Comparison of ENCODE assay signal across 10 cellular contexts in the genomic region with DNA sequence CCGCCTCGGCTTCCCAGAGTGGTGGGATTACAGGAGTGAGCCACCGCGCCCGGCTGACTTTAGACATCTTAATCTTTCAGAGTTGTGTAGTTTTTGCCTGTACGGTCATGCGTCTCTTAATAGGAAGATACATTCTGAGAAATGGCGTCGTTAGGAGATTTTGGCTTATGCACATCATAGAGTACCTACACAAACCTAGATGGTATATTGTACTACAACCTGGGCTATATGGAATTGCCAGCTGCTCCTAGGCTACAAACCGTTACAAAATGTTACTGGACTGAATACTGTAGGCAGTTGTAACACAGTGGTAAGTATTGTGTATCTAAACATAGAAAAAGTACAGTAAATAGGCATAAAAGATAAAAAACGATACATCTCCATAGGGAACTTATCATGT. TPM values are rescaled to one million over a fixed set of nuclear protein-coding genes. Genes with fewer than 3 reads are reported as not detected.
DNase-seq lines count a peak whose midpoint lies in the region; ATAC-seq and TF ChIP-seq lines count a peak whose summit lies in the region.
"Had no signal": no experiment of that assay in that cellular context is flagged by ENCODE, and none has a peak within 500 bp of the region (broad histone marks: within the 10 kb centered on the region; RNA-seq: fewer than 3 reads in every experiment).

No MANE protein-coding gene starts in this region.

- POLR2A ChIA-PET in activated CD4-positive, alpha-beta T cell treated with anti-CD3 and anti-CD28 coated beads, Interleukin-2, amount 10 ng/mL, durations not matched to agents 7 days and 5 days (lab: Charles Lee), result no interaction called here
- POLR2A ChIA-PET in PC-3 (lab: Charles Lee; ENCODE audit: unreplicated experiment), result interaction anchor here (0.6 kb wide), 1 partner anchor 523 kb away, joined by 3 read pairs; no protein-coding TSS in a partner anchor

- H3K4me1 ChIP-seq in PC-3 (ENCODE audit: insufficient read depth, low read length), result peaks cover 6% of the 10 kb centered on the region; the same call in 1 of the 2 replicates

- TF ChIP-seq CTCF in PC-3 (conservative IDR thresholded peaks at IDR 0.05; ENCODE audit: low read depth, low read length), result no peak

- H3K9ac ChIP-seq in PC-3 (ENCODE audit: low read length), result no peak overlapping the region

- H3K4me3 ChIP-seq in PC-3 (ENCODE audit: low read length) (peak overlapping the region; percentile 93), skin epidermis (peak overlapping the region in 4 of 7 experiments; percentile 65 to 99 (median 94))

- no peak for ATAC-seq in PC-3
- ATAC-seq in effector memory CD8-positive, alpha-beta T cell (replicated peaks), result no peak
- ATAC-seq in HG03135 (IDR thresholded peaks at IDR 0.05; ENCODE audit: unreplicated experiment), result no peak

- H3K4me3 Mint-ChIP-seq in activated CD4-positive, alpha-beta T cell treated with anti-CD3 and anti-CD28 coated beads, Interleukin-2, amount 10 ng/mL, durations not matched to agents 7 days and 5 days, result peak overlapping the region; percentile 64
- H3K4me3 Mint-ChIP-seq in effector memory CD8-positive, alpha-beta T cell, result peak overlapping the region; percentile 100

- no peaks in the 10 kb centered on the region for H3F3A ChIP-seq in PC-3 (ENCODE audit: low read length, unreplicated experiment)

- no peak overlapping the region for H2AFZ ChIP-seq in PC-3 (ENCODE audit: low read length)

- H3K9me3 Mint-ChIP-seq in activated CD4-positive, alpha-beta T cell treated with anti-CD3 and anti-CD28 coated beads, Interleukin-2, amount 10 ng/mL, durations not matched to agents 7 days and 5 days, result peaks cover 3% of the 10 kb centered on the region
- no peaks in the 10 kb centered on the region for H3K9me3 Mint-ChIP-seq in effector memory CD8-positive, alpha-beta T cell

- BruUV-seq in PC-3 (replicated peaks; lab: Mats Ljungman, UMichigan), result no TSS peak

- H3K27ac ChIP-seq in PC-3 (ENCODE audit: low read length) (no peak overlapping the region), skin epidermis (peak overlapping the region in 1 of 21 experiments; percentile 89)

- H3K27ac Mint-ChIP-seq in activated CD4-positive, alpha-beta T cell treated with anti-CD3 and anti-CD28 coated beads, Interleukin-2, amount 10 ng/mL, durations not matched to agents 7 days and 5 days, result peak overlapping the region; percentile 58
- no peak overlapping the region for H3K27ac Mint-ChIP-seq in effector memory CD8-positive, alpha-beta T cell

- no peak for DNase-seq in activated CD4-positive, alpha-beta T cell treated with anti-CD3 and anti-CD28 coated beads, Interleukin-2, amount 10 ng/mL, durations not matched to agents 7 days and 5 days
- no peak for DNase-seq in activated CD4-positive, alpha-beta T cell treated with anti-CD3 and anti-CD28 coated beads for 4 hours
- DNase-seq in PC-3, result no peak
- no peak for DNase-seq in effector memory CD8-positive, alpha-beta T cell
- DNase-seq in hippocampal formation (lab: John Stamatoyannopoulos, UW), result no peak
- DNase-seq in stimulated activated CD4-positive, alpha-beta T cell treated with anti-CD3 and anti-CD28 coated beads, Interleukin-2, amount 100 ng/mL, for 24 hours, result no peak
- DNase-seq: anterior cingulate cortex, NCI-H2029 had no signal

- H3K27me3 ChIP-seq in PC-3 (ENCODE audit: low read length), result no peaks in the 10 kb centered on the region

- H3K4me1 Mint-ChIP-seq in activated CD4-positive, alpha-beta T cell treated with anti-CD3 and anti-CD28 coated beads, Interleukin-2, amount 10 ng/mL, durations not matched to agents 7 days and 5 days, result peaks cover 42% of the 10 kb centered on the region
- peaks cover 34 to 38% of the 10 kb centered on the region in 2 donors for H3K4me1 Mint-ChIP-seq in effector memory CD8-positive, alpha-beta T cell (ENCODE audit: low read depth in 2 of 2)

- H3K9me3 ChIP-seq in PC-3 (ENCODE audit: low read length), result no peaks in the 10 kb centered on the region

- H3K27me3 Mint-ChIP-seq in activated CD4-positive, alpha-beta T cell treated with anti-CD3 and anti-CD28 coated beads, Interleukin-2, amount 10 ng/mL, durations not matched to agents 7 days and 5 days, result no peaks in the 10 kb centered on the region
- no peaks in the 10 kb centered on the region for H3K27me3 Mint-ChIP-seq in effector memory CD8-positive, alpha-beta T cell

- H3K4me2 ChIP-seq in PC-3 (ENCODE audit: low read length), result peak overlapping the region; percentile 91

- intact Hi-C loops in PC-3 (cut with micrococcal nuclease), result no loop called here

- H3K79me2 ChIP-seq in PC-3 (ENCODE audit: low read length), result peaks cover 31% of the 10 kb centered on the region

- CTCF ChIA-PET in activated CD4-positive, alpha-beta T cell treated with anti-CD3 and anti-CD28 coated beads, Interleukin-2, amount 10 ng/mL, durations not matched to agents 7 days and 5 days (lab: Charles Lee), result interaction anchor here (0.6 to 2.3 kb wide), 6 partner anchors 9 to 1145 kb away, joined by 4 to 14 read pairs (median 6); a partner anchor contains a TSS
- CTCF ChIA-PET in PC-3 (lab: Charles Lee), result no interaction called here

- peaks cover 19% of the 10 kb centered on the region for H3K36me3 Mint-ChIP-seq in activated CD4-positive, alpha-beta T cell treated with anti-CD3 and anti-CD28 coated beads, Interleukin-2, amount 10 ng/mL, durations not matched to agents 7 days and 5 days (ENCODE audit: low read depth)
- H3K36me3 Mint-ChIP-seq in effector memory CD8-positive, alpha-beta T cell (ENCODE audit: insufficient read depth), result peaks cover 55% of the 10 kb centered on the region

- no peaks in the 10 kb centered on the region for H4K20me1 ChIP-seq in PC-3 (ENCODE audit: low read length)

- H3K9me2 ChIP-seq in PC-3 (replicated peaks; ENCODE audit: low read length), result no peaks in the 10 kb centered on the region

- H3K36me3 ChIP-seq in PC-3 (ENCODE audit: low read depth, low read length), result peaks cover 18% of the 10 kb centered on the region

RNA-seq across cellular contexts. Expression of a gene that starts 1.3 kb away (rescaled TPM):
- 10 to 100 TPM; 23.6 to 29.7 TPM for total RNA-seq in activated CD4-positive, alpha-beta T cell treated with anti-CD3 and anti-CD28 coated beads, Interleukin-2, amount 10 ng/mL, durations not matched to agents 7 days and 5 days
- total RNA-seq in PC-3 (2014; rRNA removed), result 55.8 and 63.0 TPM in 2 replicates

RNA-seq across cellular contexts. Expression of a gene that starts 11.4 kb away (rescaled TPM):
- total RNA-seq in activated CD4-positive, alpha-beta T cell treated with anti-CD3 and anti-CD28 coated beads, Interleukin-2, amount 10 ng/mL, durations not matched to agents 7 days and 5 days, result 1 to 10 TPM; 2.8 to 3.0 TPM
- 5.4 and 9.3 TPM in 2 replicates for total RNA-seq in PC-3 (2014; rRNA removed)

RNA-seq across cellular contexts. Expression of a gene that starts 12.0 kb away (rescaled TPM):
- total RNA-seq in activated CD4-positive, alpha-beta T cell treated with anti-CD3 and anti-CD28 coated beads, Interleukin-2, amount 10 ng/mL, durations not matched to agents 7 days and 5 days, result 10 to 100 TPM; 13.4 to 17.2 TPM
- 25.2 and 29.8 TPM in 2 replicates for total RNA-seq in PC-3 (2014; rRNA removed)

RNA-seq across cellular contexts. Expression of a gene that starts 17.0 kb away (rescaled TPM):
- total RNA-seq in activated CD4-positive, alpha-beta T cell treated with anti-CD3 and anti-CD28 coated beads, Interleukin-2, amount 10 ng/mL, durations not matched to agents 7 days and 5 days, result 1 to 10 TPM; 1.9 to 2.3 TPM
- 8.1 and 8.6 TPM in 2 replicates for total RNA-seq in PC-3 (2014; rRNA removed)

RNA-seq across cellular contexts. Expression of a gene that starts 29.0 kb away (rescaled TPM):
- 10 to 100 TPM; 23.7 to 27.2 TPM for total RNA-seq in activated CD4-positive, alpha-beta T cell treated with anti-CD3 and anti-CD28 coated beads, Interleukin-2, amount 10 ng/mL, durations not matched to agents 7 days and 5 days
- 9.3 and 13.4 TPM in 2 replicates for total RNA-seq in PC-3 (2014; rRNA removed)
